27 cellular contexts compared by ENCODE assay signal in the genomic region with DNA sequence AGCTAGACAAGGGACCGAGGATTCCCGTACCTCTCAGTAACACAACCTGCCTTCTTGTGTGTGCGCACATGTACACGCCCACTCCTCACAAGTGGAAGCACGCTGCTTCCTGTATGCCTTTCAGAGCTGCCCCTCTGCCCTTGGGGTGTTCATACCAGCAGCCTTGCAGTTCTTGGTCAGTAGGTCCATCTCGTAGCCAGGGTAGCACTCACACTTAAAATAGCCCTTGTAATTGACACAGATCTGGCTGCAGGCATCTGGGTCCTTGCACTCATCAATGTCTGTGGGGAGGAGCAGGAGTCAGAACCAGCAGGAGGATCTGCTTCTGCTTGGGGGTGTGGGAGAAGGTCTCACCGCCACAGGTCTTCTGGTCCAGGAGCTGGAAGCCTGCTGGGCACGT.
"Had no signal": no experiment of that assay in that cellular context is flagged by ENCODE, and none has a peak within 500 bp of the region (broad histone marks: within the 10 kb centered on the region; RNA-seq: fewer than 3 reads in every experiment).

No MANE protein-coding gene starts in this region.

- H3K4me3 ChIP-seq: colonic mucosa, esophagus muscularis mucosa, gastroesophageal sphincter, heart left ventricle, hepatocyte, prostate gland, right atrium auricular region, smooth muscle cell, thoracic aorta, tibial nerve, upper lobe of left lung had no signal

- H3K9me3 Mint-ChIP-seq: dendritic cell treated with granulocyte-macrophage colony-stimulating factor and Interleukin-4, amounts not matched to agents 40 ng/mL and 50 ng/mL, for 4 days; naive thymus-derived CD4-positive, alpha-beta T cell; stimulated activated effector memory CD8-positive, alpha-beta T cell treated with anti-CD3 and anti-CD28 coated beads, Interleukin-12 subunit alpha, Interleukin-12 subunit beta, amount 100 ng/mL, for 72 hours had no signal

- H2AFZ ChIP-seq: hepatocyte, parathyroid adenoma had no signal

- H3K27ac ChIP-seq: colonic mucosa, esophagus muscularis mucosa, foreskin keratinocyte, gastroesophageal sphincter, heart left ventricle, hepatocyte, neutrophil, parathyroid adenoma, prostate gland, right atrium auricular region, thoracic aorta, tibial nerve, upper lobe of left lung had no signal

- DNase-seq: colonic mucosa; effector CD8-positive, alpha-beta T cell; foreskin keratinocyte; heart left ventricle; kidney; mesenchymal stem cell; midbrain; naive thymus-derived CD4-positive, alpha-beta T cell; stimulated activated CD4-positive, alpha-beta T cell treated with anti-CD3 and anti-CD28 coated beads, Interleukin-2, amount 100 ng/mL, for 24 hours; stimulated activated CD4-positive, alpha-beta T cell treated with anti-CD3 and anti-CD28 coated beads, Interleukin-4, amount 100 ng/mL, for 24 hours; stimulated activated naive CD8-positive, alpha-beta T cell treated with anti-CD3 and anti-CD28 coated beads, Interleukin-15, Interleukin-2, amounts not matched to agents 100 U/mL and 50 U/mL, for 24 hours; substantia nigra; upper lobe of left lung had no signal

- H3K4me2 ChIP-seq: hepatocyte, smooth muscle cell had no signal

- H3K4me3 Mint-ChIP-seq: dendritic cell treated with granulocyte-macrophage colony-stimulating factor and Interleukin-4, amounts not matched to agents 40 ng/mL and 50 ng/mL, for 4 days; naive thymus-derived CD4-positive, alpha-beta T cell; stimulated activated effector memory CD8-positive, alpha-beta T cell treated with anti-CD3 and anti-CD28 coated beads, Interleukin-12 subunit alpha, Interleukin-12 subunit beta, amount 100 ng/mL, for 72 hours had no signal

- H3K79me2 ChIP-seq: hepatocyte, parathyroid adenoma had no signal

- H3K27ac Mint-ChIP-seq: dendritic cell treated with granulocyte-macrophage colony-stimulating factor and Interleukin-4, amounts not matched to agents 40 ng/mL and 50 ng/mL, for 4 days; naive thymus-derived CD4-positive, alpha-beta T cell had no signal

- ATAC-seq: foreskin keratinocyte; gastroesophageal sphincter; left lobe of liver; naive thymus-derived CD4-positive, alpha-beta T cell; sciatic nerve had no signal

- H3K9ac ChIP-seq: parathyroid adenoma had no signal

- H3K36me3 ChIP-seq: colonic mucosa, esophagus muscularis mucosa, gastroesophageal sphincter, heart left ventricle, neutrophil, prostate gland, right atrium auricular region, upper lobe of left lung had no signal

- H3K27me3 Mint-ChIP-seq: dendritic cell treated with granulocyte-macrophage colony-stimulating factor and Interleukin-4, amounts not matched to agents 40 ng/mL and 50 ng/mL, for 4 days; naive thymus-derived CD4-positive, alpha-beta T cell had no signal

- H3K9me3 ChIP-seq: colonic mucosa, esophagus muscularis mucosa, gastroesophageal sphincter, heart left ventricle, neutrophil, prostate gland, right atrium auricular region, thoracic aorta, tibial nerve, upper lobe of left lung had no signal

- H3K4me1 Mint-ChIP-seq: naive thymus-derived CD4-positive, alpha-beta T cell had no signal

- H3K4me1 ChIP-seq: colonic mucosa, esophagus muscularis mucosa, gastroesophageal sphincter, heart left ventricle, parathyroid adenoma, prostate gland, right atrium auricular region, tibial nerve, upper lobe of left lung had no signal

- H3K27me3 ChIP-seq: colonic mucosa, esophagus muscularis mucosa, foreskin keratinocyte, gastroesophageal sphincter, heart left ventricle, hepatocyte, neutrophil, right atrium auricular region, tibial nerve, upper lobe of left lung had no signal
